In genomic region chr14:52268191-52269061, GRCh38 we compare ENCODE assay signal across 8 cellular contexts. TPM values are rescaled to one million over a fixed set of nuclear protein-coding genes. Genes with fewer than 3 reads are reported as not detected.
A peak's percentile ranks its signal among the peaks of the same experiment; 100 is the strongest.
DNase-seq lines count a peak whose midpoint lies in the region; ATAC-seq lines count a peak whose summit lies in the region.

No MANE protein-coding gene starts in this region.

- no peak overlapping the region for H3K9ac ChIP-seq in GM23248
- H3K9ac ChIP-seq in skeletal muscle satellite cell (ENCODE audit: low read depth, low read length), result no peak overlapping the region

- H3K4me1 Mint-ChIP-seq in activated T-cell treated with anti-CD3 and anti-CD28 coated beads, Interleukin-2, amount 50 U/mL, for 72 hours (ENCODE audit: low read depth), result peaks cover 38% of the 10 kb centered on the region

- H3K9me3 ChIP-seq in GM23248 (ENCODE audit: low read depth) (no peaks in the 10 kb centered on the region), skeletal muscle satellite cell (replicated peaks; ENCODE audit: low read length) (no peaks in the 10 kb centered on the region)

- intact Hi-C loops in left ventricle myocardium superior (cut with micrococcal nuclease), result no loop called here

- peaks cover 49% of the 10 kb centered on the region for H3K27me3 Mint-ChIP-seq in activated T-cell treated with anti-CD3 and anti-CD28 coated beads, Interleukin-2, amount 50 U/mL, for 72 hours (ENCODE audit: low read depth)

- peak overlapping the region; percentile 29 for H3K27ac Mint-ChIP-seq in activated T-cell treated with anti-CD3 and anti-CD28 coated beads, Interleukin-2, amount 50 U/mL, for 72 hours

- H4K20me1 ChIP-seq in GM23248 (ENCODE audit: insufficient read depth), result no peaks in the 10 kb centered on the region

- no peaks in the 10 kb centered on the region for H3K79me2 ChIP-seq in GM23248 (ENCODE audit: insufficient read depth)

- no peaks in the 10 kb centered on the region for H3K9me3 Mint-ChIP-seq in activated T-cell treated with anti-CD3 and anti-CD28 coated beads, Interleukin-2, amount 50 U/mL, for 72 hours

- H3K27me3 ChIP-seq in GM23248 (replicated peaks; ENCODE audit: insufficient read depth) (peaks cover 18% of the 10 kb centered on the region), skeletal muscle satellite cell (ENCODE audit: control insufficient read depth, insufficient read depth, low read length) (peaks cover 25% of the 10 kb centered on the region)

- peak; percentile 61 for DNase-seq in GM23248
- peak in 1 of 2 donors; percentile 26 for DNase-seq in activated T-cell treated with anti-CD3 and anti-CD28 coated beads, Interleukin-2, amount 50 U/mL, for 72 hours
- DNase-seq in left ventricle myocardium superior, result peak; percentile 36
- DNase-seq in CD1c-positive myeloid dendritic cell (ENCODE audit: extremely low spot score), result no peak
- DNase-seq in GM19240 (ENCODE audit: insufficient read length, low spot score), result no peak
- DNase-seq in 8988T, result no peak

- peak overlapping the region; percentile 78 for H2AFZ ChIP-seq in GM23248

- no peaks in the 10 kb centered on the region for H3K9me2 ChIP-seq in GM23248 (ENCODE audit: insufficient read depth)

- H3K36me3 ChIP-seq in GM23248 (ENCODE audit: low read depth) (no peaks in the 10 kb centered on the region), skeletal muscle satellite cell (ENCODE audit: insufficient read depth, low read length) (no peaks in the 10 kb centered on the region)

- H3K4me2 ChIP-seq in GM23248 (ENCODE audit: unreplicated experiment) (peak overlapping the region; percentile 80), skeletal muscle satellite cell (ENCODE audit: low read length) (peak overlapping the region; percentile 89)

- peaks cover 0 to 1% of the 10 kb centered on the region in 2 donors for H3K36me3 Mint-ChIP-seq in activated T-cell treated with anti-CD3 and anti-CD28 coated beads, Interleukin-2, amount 50 U/mL, for 72 hours (ENCODE audit: insufficient read depth in 2 of 2)

- in situ Hi-C loops in GM23248 (cut with MboI), result no loop called here

- peak overlapping the region; percentile 91 to 94 for H3K4me3 Mint-ChIP-seq in activated T-cell treated with anti-CD3 and anti-CD28 coated beads, Interleukin-2, amount 50 U/mL, for 72 hours

- ATAC-seq in activated T-cell treated with anti-CD3 and anti-CD28 coated beads, Interleukin-2, amount 50 U/mL, for 72 hours (replicated peaks in 1 of 2), result peak; percentile 67 to 71
- ATAC-seq in left ventricle myocardium superior, result peak; percentile 28
- no peak for ATAC-seq in GM19035 (IDR thresholded peaks at IDR 0.05; ENCODE audit: unreplicated experiment)

- H3K4me1 ChIP-seq in GM23248 (ENCODE audit: insufficient read depth) (peaks cover 24% of the 10 kb centered on the region), skeletal muscle satellite cell (ENCODE audit: control insufficient read depth, insufficient read depth, low read length) (peaks cover 36% of the 10 kb centered on the region)

- no peak overlapping the region for H3K27ac ChIP-seq in GM23248

- H3K4me3 ChIP-seq in GM23248 (peak overlapping the region; percentile 69), skeletal muscle satellite cell (ENCODE audit: low read length) (peak overlapping the region; percentile 66)

- H3F3A ChIP-seq in GM23248 (ENCODE audit: insufficient read depth), result peaks cover 15% of the 10 kb centered on the region

- WGBS in GM23248 (ENCODE audit: low coverage in 1 of 2, low lambda C conversion rate in 2 of 2, missing lambda C conversion rate in 2 of 2), 2 experiments, result 2 to 3% methylated on average over 58 to 59 of the region's 59 CpGs

RNA-seq across cellular contexts. Expression of gene PTGDR, which starts 0.9 kb away (rescaled TPM):
- total RNA-seq in GM23248 (2014; rRNA removed; shearing (Covaris generic)), result not detected in 2 replicates
- polyA plus RNA-seq in GM23248 (2016; fragmentation: Nextera tagmentation; extraction: Ambion mirVana), result 0.09 and 0.18 TPM in 2 replicates
- under 1 TPM; 0.19 to 0.60 TPM for total RNA-seq in activated T-cell treated with anti-CD3 and anti-CD28 coated beads, Interleukin-2, amount 50 U/mL, for 72 hours
- 1.1 TPM for total RNA-seq in left ventricle myocardium superior
- 1.3 and 1.8 TPM in 2 replicates for total RNA-seq in skeletal muscle satellite cell (2012; rRNA removed)

RNA-seq across cellular contexts. Expression of gene PTGER2, which starts 45.7 kb away (rescaled TPM):
- total RNA-seq in GM23248 (2014; rRNA removed; shearing (Covaris generic)), result 6.2 and 7.2 TPM in 2 replicates
- 9.1 TPM in 2 replicates for polyA plus RNA-seq in GM23248 (2016; fragmentation: Nextera tagmentation; extraction: Ambion mirVana)
- 1 to 10 TPM; 6.2 to 9.6 TPM for total RNA-seq in activated T-cell treated with anti-CD3 and anti-CD28 coated beads, Interleukin-2, amount 50 U/mL, for 72 hours
- total RNA-seq in left ventricle myocardium superior, result 0.47 TPM
- total RNA-seq in skeletal muscle satellite cell (2012; rRNA removed), result 29.2 and 31.2 TPM in 2 replicates

Comparison
In these comparisons a context has a peak if more than half of its experiments do, and no peak if none do; other contexts are left out.
1. DNase-seq: peak in GM23248 (single experiment) and left ventricle myocardium superior (single experiment); none in CD1c-positive myeloid dendritic cell (single experiment), GM19240 (single experiment) and 8988T (single experiment).